Comparison of ENCODE assay signal across 8 cellular contexts in genomic region chr15:64911317-64912186, GRCh38. TPM values are rescaled to one million over a fixed set of nuclear protein-coding genes. Genes with fewer than 3 reads are reported as not detected.
DNase-seq lines count a peak whose midpoint lies in the region; ATAC-seq and TF ChIP-seq lines count a peak whose summit lies in the region.

Gene ANKDD1A (plus strand): TSS chr15:64911902. CDS start chr15:64911931, 29 bp downstream.

- H3K27ac ChIP-seq in mesendoderm (ENCODE audit: low read depth, low read length), result no peak within 1 kb of the TSS

- H3K27ac Mint-ChIP-seq in activated B cell treated with CpG ODN at 0.5 μM for 24 hours, result no peak within 1 kb of the TSS

- H3K36me3 Mint-ChIP-seq in activated B cell treated with CpG ODN at 0.5 μM for 24 hours (ENCODE audit: low read depth), result no peaks in the 10 kb centered on the region

- TF ChIP-seq CTCF in activated B cell treated with CpG ODN at 0.5 μM for 24 hours (IDR thresholded peaks at IDR 0.05), result no peak

- peaks cover 7% of the 10 kb centered on the region for H3K4me1 Mint-ChIP-seq in activated B cell treated with CpG ODN at 0.5 μM for 24 hours

- H3K9ac ChIP-seq in endocrine pancreas (ENCODE audit: control insufficient read depth, insufficient read depth, low read length) (peak within 1 kb of the TSS; percentile 7), mesendoderm (ENCODE audit: low read length) (peak within 1 kb of the TSS; percentile 77)

- peak within 1 kb of the TSS; percentile 92 for H3K56ac ChIP-seq in mesendoderm (ENCODE audit: low read length)

- no peak within 1 kb of the TSS for H4K8ac ChIP-seq in mesendoderm (ENCODE audit: low read depth, low read length)

- no peak within 1 kb of the TSS for H2BK15ac ChIP-seq in mesendoderm (replicated peaks; ENCODE audit: low read depth)

- H3K27me3 Mint-ChIP-seq in activated B cell treated with CpG ODN at 0.5 μM for 24 hours, result peaks cover 11% of the 10 kb centered on the region

- H3K23ac ChIP-seq in mesendoderm (ENCODE audit: low read length), result no peak within 1 kb of the TSS

- CTCF ChIA-PET in activated B cell treated with CpG ODN at 0.5 μM for 24 hours (lab: Charles Lee), result interaction anchor here (1.3 to 1.9 kb wide), 2 partner anchors 101 to 184 kb away, joined by 3 to 7 read pairs; no protein-coding TSS in a partner anchor

- intact Hi-C loops in activated B cell treated with CpG ODN at 0.5 μM for 24 hours (cut with micrococcal nuclease), result no loop called here

- no peak within 1 kb of the TSS for H2BK120ac ChIP-seq in mesendoderm (ENCODE audit: low read depth, low read length)

- H3K18ac ChIP-seq in mesendoderm (ENCODE audit: low read length), result no peak within 1 kb of the TSS

- H3K9me3 Mint-ChIP-seq in activated B cell treated with CpG ODN at 0.5 μM for 24 hours, result no peaks in the 10 kb centered on the region

- no peaks in the 10 kb centered on the region for H3K9me3 ChIP-seq in endocrine pancreas (ENCODE audit: control insufficient read depth, low read length)

- H4K5ac ChIP-seq in mesendoderm (ENCODE audit: low read length), result no peak within 1 kb of the TSS

- H3K4me3 ChIP-seq in endocrine pancreas (ENCODE audit: control insufficient read depth, insufficient read depth, low read length) (peak within 1 kb of the TSS; percentile 32), mesendoderm (ENCODE audit: low read length) (peak within 1 kb of the TSS; percentile 57)

- no peaks in the 10 kb centered on the region for H3K36me3 ChIP-seq in endocrine pancreas (ENCODE audit: control insufficient read depth, insufficient read depth, low read length)
- no peaks in the 10 kb centered on the region for H3K36me3 ChIP-seq in mesendoderm (ENCODE audit: control insufficient read depth, insufficient read depth, low read length)

- ATAC-seq in GM21367 (IDR thresholded peaks at IDR 0.05; ENCODE audit: unreplicated experiment) (peak; percentile 67), activated B cell treated with CpG ODN at 0.5 μM for 24 hours (ENCODE audit: low read depth) (peak; percentile 77), GM18517 (IDR thresholded peaks at IDR 0.05; ENCODE audit: unreplicated experiment) (no peak)
- peak; percentile 85 for ATAC-seq in stimulated activated naive CD8-positive, alpha-beta T cell treated with anti-CD3 and anti-CD28 coated beads, Interleukin-15, Interleukin-2, amounts not matched to agents 100 U/mL and 50 U/mL, for 24 hours

- POLR2A ChIA-PET in activated B cell treated with CpG ODN at 0.5 μM for 24 hours (lab: Charles Lee), result no interaction called here

- peak within 1 kb of the TSS; percentile 73 for H3K4me3 Mint-ChIP-seq in activated B cell treated with CpG ODN at 0.5 μM for 24 hours

- peak; percentile 41 for DNase-seq in COLO829 (ENCODE audit: low spot score)
- peak; percentile 91 for DNase-seq in NCI-H1105 (lab: John Stamatoyannopoulos, UW)
- DNase-seq in activated B cell treated with CpG ODN at 0.5 μM for 24 hours, result peak; percentile 33
- peak; percentile 77 for DNase-seq in mesendoderm
- DNase-seq in stimulated activated naive CD8-positive, alpha-beta T cell treated with anti-CD3 and anti-CD28 coated beads, Interleukin-15, Interleukin-2, amounts not matched to agents 100 U/mL and 50 U/mL, for 24 hours, result peak; percentile 62

- no CpG with 5 or more reads among the region's 72 CpGs for WGBS in mesendoderm (ENCODE audit: extremely low coverage, insufficient coverage, low lambda C conversion rate)

- no peak within 1 kb of the TSS for H3K4ac ChIP-seq in mesendoderm (ENCODE audit: low read depth, low read length)

- no peak within 1 kb of the TSS for H2AK5ac ChIP-seq in mesendoderm (ENCODE audit: low read length)

- H3K4me1 ChIP-seq in endocrine pancreas (ENCODE audit: control insufficient read depth, insufficient read depth, low read length) (peaks cover 4% of the 10 kb centered on the region), mesendoderm (ENCODE audit: control insufficient read depth, low read depth, low read length) (peaks cover 11% of the 10 kb centered on the region)

- peak within 1 kb of the TSS; percentile 74 for H3K4me2 ChIP-seq in mesendoderm (ENCODE audit: low read length)

- H3K79me2 ChIP-seq in mesendoderm (ENCODE audit: control insufficient read depth, insufficient read depth, low read length), result no peaks in the 10 kb centered on the region

- H3K79me1 ChIP-seq in mesendoderm (ENCODE audit: low read length), result no peaks in the 10 kb centered on the region

- no peak within 1 kb of the TSS for H2BK5ac ChIP-seq in mesendoderm (ENCODE audit: low read length)

- H3K27me3 ChIP-seq in endocrine pancreas (ENCODE audit: control insufficient read depth, insufficient read depth, low read length) (no peaks in the 10 kb centered on the region), mesendoderm (ENCODE audit: insufficient read depth, low read length, poor library complexity) (no peaks in the 10 kb centered on the region)

RNA-seq across cellular contexts. Expression of gene ANKDD1A, which starts in this region (rescaled TPM):
- 3.7 and 3.9 TPM in 2 replicates for total RNA-seq in activated B cell treated with CpG ODN at 0.5 μM for 24 hours
- 1.2 TPM for polyA plus RNA-seq in mesendoderm (2013, experiment 1 of 2)
- polyA plus RNA-seq in mesendoderm (2013, experiment 2 of 2), result 1.4 TPM

Comparison
In these comparisons a context has a peak if more than half of its experiments do, and no peak if none do; other contexts are left out.
1. DNase-seq: peak in every context shown above with its lines; median percentile 91 in NCI-H1105; 77 in mesendoderm; 62 in stimulated activated naive CD8-positive, alpha-beta T cell treated with anti-CD3 and anti-CD28 coated beads, Interleukin-15, Interleukin-2, amounts not matched to agents 100 U/mL and 50 U/mL, for 24 hours; 41 in COLO829; 33 in activated B cell treated with CpG ODN at 0.5 μM for 24 hours.